In genomic region chr11:121661796-121662508, GRCh38 we compare ENCODE assay signal across 12 cellular contexts.
DNase-seq lines count a peak whose midpoint lies in the region; ATAC-seq and TF ChIP-seq lines count a peak whose summit lies in the region.
"Had no signal": no experiment of that assay in that cellular context is flagged by ENCODE, and none has a peak within 500 bp of the region (broad histone marks: within the 10 kb centered on the region; RNA-seq: fewer than 3 reads in every experiment).

No MANE protein-coding gene starts in this region.

- in situ Hi-C loops in GM23248 (cut with MboI) (no loop called here), GM13977 (cut with MboI; ENCODE audit: low pct_unique_long_range_greater_than_20kb, low sequenced_read_pairs, unreplicated experiment) (loop anchor here (10.0 kb wide), 1 partner anchor 543 kb away; no protein-coding TSS in a partner anchor)

- no peaks in the 10 kb centered on the region for H4K20me1 ChIP-seq in GM23248 (ENCODE audit: insufficient read depth)
- H4K20me1 ChIP-seq in SK-N-SH (ENCODE audit: insufficient read depth) = no peaks in the 10 kb centered on the region

- CTCF ChIA-PET in SK-N-SH (lab: Yijun Ruan, JAX) = interaction anchor here (0.9 to 1.5 kb wide), 4 partner anchors 8 to 844 kb away, joined by 3 to 5 read pairs (median 4); no protein-coding TSS in a partner anchor
- CTCF ChIA-PET in activated CD4-positive, alpha-beta T cell treated with anti-CD3 and anti-CD28 coated beads for 36 hours (lab: Charles Lee) = no interaction called here

- H3K27me3 ChIP-seq in GM23248 (replicated peaks; ENCODE audit: insufficient read depth) = no peaks in the 10 kb centered on the region
- H3K27me3 ChIP-seq in SK-N-SH (ENCODE audit: insufficient read depth) = no peaks in the 10 kb centered on the region

- no peak for TF ChIP-seq EP300 in SK-N-SH (IDR thresholded peaks at IDR 0.05; ENCODE audit: borderline replicate concordance in 1 of 2, low read depth in 1 of 2, low read length in 1 of 2)

- peak overlapping the region; percentile 92 for H3K27ac ChIP-seq in GM23248
- peak overlapping the region in 1 of 2 experiments; percentile 64; a peak in 2 of 4 replicates for H3K27ac ChIP-seq in SK-N-SH (ENCODE audit: low read depth in 2 of 2, low read length in 1 of 2)
- H3K27ac ChIP-seq: HL-60 had no signal

- POLR2A ChIA-PET in SK-N-SH (lab: Yijun Ruan, JAX) = no interaction called here
- POLR2A ChIA-PET in activated CD4-positive, alpha-beta T cell treated with anti-CD3 and anti-CD28 coated beads for 36 hours (lab: Charles Lee) = no interaction called here

- intact Hi-C loops in activated CD4-positive, alpha-beta T cell treated with anti-CD3 and anti-CD28 coated beads for 36 hours (cut with DNase I, micrococcal nuclease) = no loop called here

- H3K36me3 Mint-ChIP-seq in activated CD4-positive, alpha-beta T cell treated with anti-CD3 and anti-CD28 coated beads for 36 hours (ENCODE audit: low read depth) = no peaks in the 10 kb centered on the region

- H3K4me2 ChIP-seq in GM23248 (ENCODE audit: unreplicated experiment) (peak overlapping the region; percentile 47), SK-N-SH (no peak overlapping the region)

- H3K9me2 ChIP-seq in GM23248 (ENCODE audit: insufficient read depth) = no peaks in the 10 kb centered on the region
- no peaks in the 10 kb centered on the region for H3K9me2 ChIP-seq in SK-N-SH

- H3K9me3 ChIP-seq in GM23248 (ENCODE audit: low read depth) (no peaks in the 10 kb centered on the region), SK-N-SH (no peaks in the 10 kb centered on the region)

- H3K4me1 Mint-ChIP-seq in activated CD4-positive, alpha-beta T cell treated with anti-CD3 and anti-CD28 coated beads for 36 hours = no peaks in the 10 kb centered on the region

- H3K4me3 Mint-ChIP-seq in activated CD4-positive, alpha-beta T cell treated with anti-CD3 and anti-CD28 coated beads for 36 hours = no peak overlapping the region
- H3K4me3 Mint-ChIP-seq: T-helper 2 cell treated with Interferon-gamma antibody and Interleukin-4, amounts not matched to agents 5 μg/mL and 100 μg/mL, for 36 hours had no signal

- no peaks in the 10 kb centered on the region; the same call in 1 of the 2 replicates for H3K79me2 ChIP-seq in GM23248 (ENCODE audit: insufficient read depth)
- H3K79me2 ChIP-seq in SK-N-SH (ENCODE audit: insufficient read depth) = no peaks in the 10 kb centered on the region

- ATAC-seq in activated CD4-positive, alpha-beta T cell treated with anti-CD3 and anti-CD28 coated beads for 36 hours = no peak
- ATAC-seq in GM18511 (IDR thresholded peaks at IDR 0.05; ENCODE audit: unreplicated experiment) = no peak

- peak overlapping the region; percentile 52 for H3K9ac ChIP-seq in GM23248
- no peak overlapping the region for H3K9ac ChIP-seq in SK-N-SH

- H3K4me1 ChIP-seq in GM23248 (ENCODE audit: insufficient read depth) (peaks cover 33% of the 10 kb centered on the region), SK-N-SH (ENCODE audit: control insufficient read depth in 1 of 2, insufficient read depth in 2 of 2, low read depth in 1 of 2, low read length in 1 of 2) (peaks cover 3 to 10% of the 10 kb centered on the region in 2 experiments; a peak in 2 of 4 replicates)

- H3K4me3 ChIP-seq in GM23248 (no peak overlapping the region), SK-N-SH (ENCODE audit: low read depth in 2 of 2, low read length in 1 of 2) (no peak overlapping the region), fibroblast of pulmonary artery (replicated peaks; ENCODE audit: low read depth, low read length) (no peak overlapping the region), skeletal muscle cell (ENCODE audit: low read depth, low read length) (no peak overlapping the region)

- no peak for TF ChIP-seq RAD21 in SK-N-SH (IDR thresholded peaks at IDR 0.05; ENCODE audit: low read length)

- DNase-seq in GM23248 (peak; percentile 89), SK-N-SH (no peak), fibroblast of pulmonary artery (ENCODE audit: low read depth) (peak; percentile 85), skeletal muscle cell (ENCODE audit: low read depth) (peak; percentile 88), OCI-M1 (lab: John Stamatoyannopoulos, UW) (no peak), GM13977 (ENCODE audit: low spot score) (no peak)
- no peak for DNase-seq in activated CD4-positive, alpha-beta T cell treated with anti-CD3 and anti-CD28 coated beads for 36 hours
- DNase-seq: DMS153, NCI-H1417 treated with DMSO at 0.1 percent for 48 hours had no signal

- WGBS in GM23248 (ENCODE audit: low coverage in 1 of 2, low lambda C conversion rate in 2 of 2, missing lambda C conversion rate in 2 of 2), 2 experiments = 27 to 28% methylated on average over 6 of the region's 6 CpGs
- 52% methylated on average over 6 of the region's 6 CpGs for WGBS in SK-N-SH (ENCODE audit: low lambda C conversion rate)

- H3K9me3 Mint-ChIP-seq in activated CD4-positive, alpha-beta T cell treated with anti-CD3 and anti-CD28 coated beads for 36 hours (ENCODE audit: low read depth) = no peaks in the 10 kb centered on the region
- H3K9me3 Mint-ChIP-seq: T-helper 2 cell treated with Interferon-gamma antibody and Interleukin-4, amounts not matched to agents 5 μg/mL and 100 μg/mL, for 36 hours had no signal

- H3K27ac Mint-ChIP-seq in activated CD4-positive, alpha-beta T cell treated with anti-CD3 and anti-CD28 coated beads for 36 hours = no peak overlapping the region
- H3K27ac Mint-ChIP-seq: T-helper 2 cell treated with Interferon-gamma antibody and Interleukin-4, amounts not matched to agents 5 μg/mL and 100 μg/mL, for 36 hours had no signal

- no peaks in the 10 kb centered on the region for H3K36me3 ChIP-seq in GM23248 (ENCODE audit: low read depth)
- H3K36me3 ChIP-seq in SK-N-SH (replicated peaks in 1 of 2; ENCODE audit: control insufficient read depth in 1 of 2, insufficient read depth in 2 of 2, low read length in 1 of 2) = no peaks in the 10 kb centered on the region

- H3K27me3 Mint-ChIP-seq in activated CD4-positive, alpha-beta T cell treated with anti-CD3 and anti-CD28 coated beads for 36 hours = no peaks in the 10 kb centered on the region

- TF ChIP-seq CTCF in SK-N-SH (IDR thresholded peaks at IDR 0.05) (peak; percentile 17), fibroblast of pulmonary artery (IDR thresholded peaks at IDR 0.05; ENCODE audit: low read length, missing control alignments) (peak; percentile 30), GM13977 (IDR thresholded peaks at IDR 0.05; ENCODE audit: extremely low read depth, insufficient read depth, missing control alignments) (no peak)

- H3F3A ChIP-seq in GM23248 (ENCODE audit: insufficient read depth) (peaks cover 44% of the 10 kb centered on the region), SK-N-SH (replicated peaks; ENCODE audit: insufficient read depth) (peaks cover 13% of the 10 kb centered on the region)

- no peak overlapping the region; the same call in 1 of the 2 replicates for H2AFZ ChIP-seq in GM23248
- peak overlapping the region; percentile 51; the same call in 1 of the 2 replicates for H2AFZ ChIP-seq in SK-N-SH (ENCODE audit: low read depth)

TF ChIP-seq in SK-N-SH, 30 proteins besides CTCF, POLR2A, EP300 and RAD21 (continues in another document):
- TF ChIP-seq FOSL2 (IDR thresholded peaks at IDR 0.05; ENCODE audit: borderline replicate concordance, low read depth) (no peak), GABPA (IDR thresholded peaks at IDR 0.05; ENCODE audit: low read depth) (no peak), MAX (IDR thresholded peaks at IDR 0.05; ENCODE audit: low read depth) (no peak), POLR2AphosphoS5 (IDR thresholded peaks at IDR 0.05; ENCODE audit: low read depth, low read length) (no peak), FOXJ3 (CRISPR knock-in tag; IDR thresholded peaks at IDR 0.05) (no peak), CHD2 (IDR thresholded peaks at IDR 0.05; ENCODE audit: low read length, partially characterized antibody) (no peak), FOXM1 (IDR thresholded peaks at IDR 0.05; ENCODE audit: low read depth) (no peak), ELF1 (IDR thresholded peaks at IDR 0.05) (no peak), SMC3 (IDR thresholded peaks at IDR 0.05; ENCODE audit: low read depth, low read length) (no peak), ZBTB33 (IDR thresholded peaks at IDR 0.05; ENCODE audit: borderline replicate concordance, low read depth) (no peak), RXRA (IDR thresholded peaks at IDR 0.05; ENCODE audit: borderline replicate concordance, low read depth) (no peak), MEF2A (IDR thresholded peaks at IDR 0.05; ENCODE audit: borderline replicate concordance, low read depth) (no peak), JUND (IDR thresholded peaks at IDR 0.05) (no peak; the same call in 1 of the 2 replicates), IRF3 (IDR thresholded peaks at IDR 0.05; ENCODE audit: low read depth, low read length) (no peak), RFX5 (IDR thresholded peaks at IDR 0.05; ENCODE audit: low read length) (no peak)

Comparison
In these comparisons a context has a peak if more than half of its experiments do, and no peak if none do; other contexts are left out.
1. DNase-seq: peak in GM23248 (single experiment), fibroblast of pulmonary artery (single experiment) and skeletal muscle cell (single experiment); none in SK-N-SH (single experiment), activated CD4-positive, alpha-beta T cell treated with anti-CD3 and anti-CD28 coated beads for 36 hours (single experiment), OCI-M1 (single experiment) and GM13977 (single experiment).